In genomic region chr6:36853325-36853724, GRCh38 we compare ENCODE assay signal across 8 cellular contexts. TPM values are rescaled to one million over a fixed set of nuclear protein-coding genes. Genes with fewer than 3 reads are reported as not detected.
DNase-seq lines count a peak whose midpoint lies in the region; ATAC-seq, FAIRE-seq and TF ChIP-seq lines count a peak whose summit lies in the region.

No MANE protein-coding gene starts in this region.

- H3K9me3 Mint-ChIP-seq in stimulated activated naive CD8-positive, alpha-beta T cell treated with anti-CD3 and anti-CD28 coated beads, Interleukin-15, amount 100 ng/mL, for 72 hours, result no peaks in the 10 kb centered on the region
- H3K9me3 Mint-ChIP-seq in MCF 10A (ENCODE audit: unreplicated experiment), result no peaks in the 10 kb centered on the region

- intact Hi-C loops in MCF 10A (cut with micrococcal nuclease) (no loop called here), HepG2 (cut with micrococcal nuclease; ENCODE audit: unreplicated experiment) (loop anchor here (10.0 kb wide), 1 partner anchor 229 kb away; no protein-coding TSS in a partner anchor), aorta (cut with DNase I) (loop anchor here (2.0 to 10.0 kb wide), 3 partner anchors 86 to 229 kb away; no protein-coding TSS in a partner anchor)

- no peaks in the 10 kb centered on the region for H4K20me1 ChIP-seq in HepG2 (ENCODE audit: insufficient read depth, low read length)

- TF ChIP-seq RAD21 in HepG2 (CRISPR knock-in tag; IDR thresholded peaks at IDR 0.05), result no peak

- CTCF ChIA-PET in MCF 10A (lab: Yijun Ruan, JAX), result interaction anchor here (0.5 to 5.2 kb wide), 7 partner anchors 87 to 832 kb away, joined by 3 to 64 read pairs (median 6); no protein-coding TSS in a partner anchor
- CTCF ChIA-PET in HepG2 (lab: Yijun Ruan, JAX; ENCODE audit: low intra/inter-chr PET ratio, low total read pairs), result interaction anchor here (1.6 to 4.6 kb wide), 3 partner anchors 17 to 88 kb away, joined by 4 to 47 read pairs (median 40); no protein-coding TSS in a partner anchor

- peaks cover 6% of the 10 kb centered on the region for H3K79me2 ChIP-seq in HepG2 (ENCODE audit: insufficient read depth, low read length)

- H3K36me3 ChIP-seq in HepG2 (replicated peaks in 1 of 2; ENCODE audit: control insufficient read depth in 1 of 2, insufficient read depth in 2 of 2, low read length in 2 of 2), result peaks cover 15 to 46% of the 10 kb centered on the region in 2 experiments
- H3K36me3 ChIP-seq in aorta (ENCODE audit: control insufficient read depth in 1 of 2, insufficient read depth in 2 of 2, low read length in 1 of 2), result peaks cover 0 to 2% of the 10 kb centered on the region in 2 donors

- H3K9me3 ChIP-seq in HepG2 (ENCODE audit: low read length) (no peaks in the 10 kb centered on the region), aorta (ENCODE audit: control insufficient read depth, low read length) (no peaks in the 10 kb centered on the region)

- no TSS peak for BruUV-seq in MCF 10A (replicated peaks; lab: Mats Ljungman, UMichigan)
- no TSS peak for BruUV-seq in HepG2 (replicated peaks; lab: Mats Ljungman, UMichigan)

- no peak for TF ChIP-seq EP300 in HepG2 (IDR thresholded peaks at IDR 0.05; ENCODE audit: low read depth in 2 of 2, low read length in 2 of 2)
- TF ChIP-seq EP300 in HepG2 (CRISPR knock-in tag; IDR thresholded peaks at IDR 0.05; ENCODE audit: borderline replicate concordance), result no peak

- no peak overlapping the region for H3K4me2 ChIP-seq in HepG2 (ENCODE audit: low read depth, low read length)

- peaks cover 17% of the 10 kb centered on the region for H3K27me3 Mint-ChIP-seq in stimulated activated naive CD8-positive, alpha-beta T cell treated with anti-CD3 and anti-CD28 coated beads, Interleukin-15, amount 100 ng/mL, for 72 hours
- H3K27me3 Mint-ChIP-seq in MCF 10A (ENCODE audit: insufficient read depth, unreplicated experiment), result no peaks in the 10 kb centered on the region

- H2AFZ ChIP-seq in HepG2 (ENCODE audit: low read length), result no peak overlapping the region

- in situ Hi-C loops in HepG2 (cut with HindIII; ENCODE audit: extremely low pct_ligation_motif_present, low pct_unique_long_range_greater_than_20kb), result loop anchor here (5.0 kb wide), 2 partner anchors 41 to 81 kb away; no protein-coding TSS in a partner anchor

- no peak for FAIRE-seq in HepG2 (lab: Jason Lieb, UNC)

- POLR2A ChIA-PET in MCF 10A (lab: Yijun Ruan, JAX) (interaction anchor here (0.5 to 2.8 kb wide), 7 partner anchors 9 to 467 kb away, joined by 3 to 18 read pairs (median 3); partner anchors contain the start of gene PPIL1), HepG2 (lab: Yijun Ruan, JAX) (interaction anchor here (1.3 to 3.1 kb wide), 2 partner anchors 16 to 21 kb away, joined by 5 to 29 read pairs; partner anchors contain the start of gene PPIL1)

- TF ChIP-seq POLR2A in HepG2 (IDR thresholded peaks at IDR 0.05; ENCODE audit: insufficient read depth in 1 of 2, low read depth in 2 of 2, low read length in 2 of 2), result no peak

- peaks cover 10% of the 10 kb centered on the region for H3K4me1 Mint-ChIP-seq in stimulated activated naive CD8-positive, alpha-beta T cell treated with anti-CD3 and anti-CD28 coated beads, Interleukin-15, amount 100 ng/mL, for 72 hours
- peaks cover 17% of the 10 kb centered on the region for H3K4me1 Mint-ChIP-seq in MCF 10A (ENCODE audit: insufficient read depth, unreplicated experiment)

- peak overlapping the region; percentile 59 for H3K27ac ChIP-seq in HepG2 (ENCODE audit: extremely low read length, insufficient read depth, low read length)
- peak overlapping the region in 1 of 2 donors; percentile 77 for H3K27ac ChIP-seq in aorta (ENCODE audit: low read depth in 1 of 2, low read length in 2 of 2)

- H3K4me3 Mint-ChIP-seq in stimulated activated naive CD8-positive, alpha-beta T cell treated with anti-CD3 and anti-CD28 coated beads, Interleukin-15, amount 100 ng/mL, for 72 hours, result no peak overlapping the region
- H3K4me3 Mint-ChIP-seq in MCF 10A (ENCODE audit: unreplicated experiment), result no peak overlapping the region

- no peak for DNase-seq in stimulated activated naive CD8-positive, alpha-beta T cell treated with anti-CD3 and anti-CD28 coated beads, Interleukin-15, amount 100 ng/mL, for 72 hours
- no peak for DNase-seq in stimulated activated naive CD8-positive, alpha-beta T cell treated with anti-CD3 and anti-CD28 coated beads, Interleukin-15, Interleukin-2, amounts not matched to agents 100 U/mL and 50 U/mL, for 24 hours
- DNase-seq in MCF 10A (ENCODE audit: unreplicated experiment) (peak; percentile 60), HepG2 (ENCODE audit: low spot score) (no peak), aorta (peak in 1 of 2 donors; percentile 80), NCI-H1930 (lab: John Stamatoyannopoulos, UW) (no peak), amygdala (lab: John Stamatoyannopoulos, UW) (no peak)

- peak overlapping the region; percentile 22 to 37 for H3K27ac Mint-ChIP-seq in stimulated activated naive CD8-positive, alpha-beta T cell treated with anti-CD3 and anti-CD28 coated beads, Interleukin-15, amount 100 ng/mL, for 72 hours
- peak overlapping the region; percentile 11 for H3K27ac Mint-ChIP-seq in MCF 10A (ENCODE audit: low read depth, unreplicated experiment)

- TF ChIP-seq CTCF in MCF 10A (IDR thresholded peaks at IDR 0.05; ENCODE audit: unreplicated experiment) (no peak), HepG2 (CRISPR knock-in tag; IDR thresholded peaks at IDR 0.05) (no peak)

- H3K27me3 ChIP-seq in HepG2 (ENCODE audit: control insufficient read depth in 1 of 2, insufficient read depth in 2 of 2, low read length in 2 of 2) (no peaks in the 10 kb centered on the region), aorta (ENCODE audit: control insufficient read depth in 1 of 2, insufficient read depth in 2 of 2, low read length in 1 of 2) (no peaks in the 10 kb centered on the region)

- WGBS in HepG2 (ENCODE audit: low lambda C conversion rate), result 92% methylated on average over 5 of the region's 5 CpGs
- WGBS in aorta, 2 donors, result 15 to 25% methylated on average over 5 of the region's 5 CpGs

- peaks cover 40% of the 10 kb centered on the region for H3K36me3 Mint-ChIP-seq in MCF 10A (ENCODE audit: insufficient read depth, unreplicated experiment)

- no peak overlapping the region for H3K4me3 ChIP-seq in HepG2 (replicated peaks in 1 of 3; ENCODE audit: insufficient read depth in 1 of 3, low read depth in 2 of 3, low read length in 3 of 3)
- H3K4me3 ChIP-seq in aorta (ENCODE audit: low read length in 2 of 2), result no peak overlapping the region

- no peak overlapping the region for H3K9ac ChIP-seq in HepG2 (ENCODE audit: insufficient read depth, low read depth, low read length)

- H3K4me1 ChIP-seq in HepG2 (ENCODE audit: insufficient read depth, low read length) (peaks cover 35% of the 10 kb centered on the region), aorta (ENCODE audit: control insufficient read depth in 1 of 2, insufficient read depth in 2 of 2, low read length in 2 of 2) (peaks cover 0 to 2% of the 10 kb centered on the region in 2 donors)

- ATAC-seq in stimulated activated naive CD8-positive, alpha-beta T cell treated with anti-CD3 and anti-CD28 coated beads, Interleukin-15, amount 100 ng/mL, for 72 hours, result no peak
- no peak for ATAC-seq in stimulated activated naive CD8-positive, alpha-beta T cell treated with anti-CD3 and anti-CD28 coated beads, Interleukin-15, Interleukin-2, amounts not matched to agents 100 U/mL and 50 U/mL, for 24 hours
- ATAC-seq in HepG2 (no peak), aorta (ENCODE audit: low FRiP score) (peak; percentile 75), GM21515 (IDR thresholded peaks at IDR 0.05; ENCODE audit: unreplicated experiment) (no peak)

RNA-seq across cellular contexts. Expression of gene CPNE5, which starts 14.1 kb away (rescaled TPM):
- total RNA-seq in MCF 10A (2022) (not detected in 2 replicates), HepG2 (2016; rRNA removed; fragmentation: Illumina TruSeq; extraction: Trizol) (not detected in 2 replicates), aorta (10 to 100 TPM in 1 of 2 donors, 1 to 10 TPM in 1; 7.9 to 13.1 TPM)
- not detected in 2 replicates for total RNA-seq in HepG2 (2016; cell fraction: cytosol; rRNA removed; fragmentation: Illumina TruSeq; extraction: Trizol; ENCODE audit: low read depth)
- total RNA-seq in HepG2 (2016; cell fraction: insoluble cytoplasmic fraction; rRNA removed; fragmentation: Illumina TruSeq; extraction: Trizol), result not detected in 2 replicates
- not detected in 2 replicates for total RNA-seq in HepG2 (2016; cell fraction: membrane; rRNA removed; fragmentation: Illumina TruSeq; extraction: Trizol)
- total RNA-seq in HepG2 (2016; cell fraction: nucleus; rRNA removed; fragmentation: Illumina TruSeq; extraction: Trizol), result not detected in 2 replicates
- polyA plus RNA-seq in HepG2 (2011; rRNA removed) (0.10 and 0.16 TPM in 2 replicates), aorta (under 1 TPM in 1 of 2 donors, not detected in 1; 0.20 TPM)
- 0.15 TPM in 1 of 2 replicates, not detected in the other for polyA plus RNA-seq in HepG2 (2011; cell fraction: cytosol; rRNA removed)
- 0.36 and 0.40 TPM in 2 replicates for polyA plus RNA-seq in HepG2 (2011; cell fraction: nucleus; rRNA removed)
- polyA plus RNA-seq in HepG2 (2012), result 0.05 and 0.16 TPM in 2 replicates
- polyA plus RNA-seq in HepG2 (2016; cell fraction: cytosol; fragmentation: Illumina TruSeq; extraction: Trizol; ENCODE audit: low read depth), result not detected in 2 replicates
- not detected in 2 replicates for polyA plus RNA-seq in HepG2 (2016; cell fraction: insoluble cytoplasmic fraction; fragmentation: Illumina TruSeq; extraction: Trizol; ENCODE audit: low read depth)
- not detected in 2 replicates for polyA plus RNA-seq in HepG2 (2016; cell fraction: membrane; fragmentation: Illumina TruSeq; extraction: Trizol; ENCODE audit: low read depth)
- not detected in 2 replicates for polyA plus RNA-seq in HepG2 (2016; cell fraction: nucleus; fragmentation: Illumina TruSeq; extraction: Trizol; ENCODE audit: insufficient read depth, low read depth)
- 0.26 TPM in 1 of 2 replicates, not detected in the other for polyA minus RNA-seq in HepG2 (2011; rRNA and poly(A)+ RNA removed; ENCODE audit: low replicate concordance)
- not detected in 2 replicates for polyA minus RNA-seq in HepG2 (2011; cell fraction: cytosol; rRNA and poly(A)+ RNA removed)
- not detected in 2 replicates for polyA minus RNA-seq in HepG2 (2011; cell fraction: nucleus; rRNA and poly(A)+ RNA removed)

RNA-seq across cellular contexts. Expression of gene PPIL1, which starts 21.3 kb away (rescaled TPM):
- total RNA-seq in MCF 10A (2022) (53.6 and 54.9 TPM in 2 replicates), HepG2 (2016; rRNA removed; fragmentation: Illumina TruSeq; extraction: Trizol) (144 and 202 TPM in 2 replicates), aorta (10 to 100 TPM; 12.0 to 13.4 TPM)
- 18.7 and 21.1 TPM in 2 replicates for total RNA-seq in HepG2 (2016; cell fraction: cytosol; rRNA removed; fragmentation: Illumina TruSeq; extraction: Trizol; ENCODE audit: low read depth)
- 144 and 223 TPM in 2 replicates for total RNA-seq in HepG2 (2016; cell fraction: insoluble cytoplasmic fraction; rRNA removed; fragmentation: Illumina TruSeq; extraction: Trizol)
- 75.0 TPM in 2 replicates for total RNA-seq in HepG2 (2016; cell fraction: membrane; rRNA removed; fragmentation: Illumina TruSeq; extraction: Trizol)
- 60.3 and 65.1 TPM in 2 replicates for total RNA-seq in HepG2 (2016; cell fraction: nucleus; rRNA removed; fragmentation: Illumina TruSeq; extraction: Trizol)
- polyA plus RNA-seq in HepG2 (2011; rRNA removed) (59.0 and 74.2 TPM in 2 replicates), aorta (10 to 100 TPM in 1 of 2 donors, 1 to 10 TPM in 1; 9.6 to 33.7 TPM)
- 53.5 and 73.2 TPM in 2 replicates for polyA plus RNA-seq in HepG2 (2011; cell fraction: cytosol; rRNA removed)
- 9.9 and 13.8 TPM in 2 replicates for polyA plus RNA-seq in HepG2 (2011; cell fraction: nucleus; rRNA removed)
- polyA plus RNA-seq in HepG2 (2012), result 62.2 and 66.4 TPM in 2 replicates
- polyA plus RNA-seq in HepG2 (2016; cell fraction: cytosol; fragmentation: Illumina TruSeq; extraction: Trizol; ENCODE audit: low read depth), result 20.3 and 21.1 TPM in 2 replicates
- polyA plus RNA-seq in HepG2 (2016; cell fraction: insoluble cytoplasmic fraction; fragmentation: Illumina TruSeq; extraction: Trizol; ENCODE audit: low read depth), result 209 and 228 TPM in 2 replicates
- polyA plus RNA-seq in HepG2 (2016; cell fraction: membrane; fragmentation: Illumina TruSeq; extraction: Trizol; ENCODE audit: low read depth), result 57.0 and 58.9 TPM in 2 replicates
- 73.7 and 81.3 TPM in 2 replicates for polyA plus RNA-seq in HepG2 (2016; cell fraction: nucleus; fragmentation: Illumina TruSeq; extraction: Trizol; ENCODE audit: insufficient read depth, low read depth)
- polyA minus RNA-seq in HepG2 (2011; rRNA and poly(A)+ RNA removed; ENCODE audit: low replicate concordance), result 69.1 and 72.7 TPM in 2 replicates
- polyA minus RNA-seq in HepG2 (2011; cell fraction: cytosol; rRNA and poly(A)+ RNA removed), result 31.7 and 39.2 TPM in 2 replicates
- 17.1 and 20.0 TPM in 2 replicates for polyA minus RNA-seq in HepG2 (2011; cell fraction: nucleus; rRNA and poly(A)+ RNA removed)

RNA-seq across cellular contexts. Expression of gene C6orf89, which starts 32.4 kb away (rescaled TPM):
- total RNA-seq in MCF 10A (2022), result 36.9 and 43.1 TPM in 2 replicates
- 23.9 and 32.2 TPM in 2 replicates for total RNA-seq in HepG2 (2016; rRNA removed; fragmentation: Illumina TruSeq; extraction: Trizol)
- 7.9 and 8.2 TPM in 2 replicates for total RNA-seq in HepG2 (2016; cell fraction: cytosol; rRNA removed; fragmentation: Illumina TruSeq; extraction: Trizol; ENCODE audit: low read depth)
- 22.0 and 33.0 TPM in 2 replicates for total RNA-seq in HepG2 (2016; cell fraction: insoluble cytoplasmic fraction; rRNA removed; fragmentation: Illumina TruSeq; extraction: Trizol)
- total RNA-seq in HepG2 (2016; cell fraction: membrane; rRNA removed; fragmentation: Illumina TruSeq; extraction: Trizol), result 14.6 and 15.0 TPM in 2 replicates
- total RNA-seq in HepG2 (2016; cell fraction: nucleus; rRNA removed; fragmentation: Illumina TruSeq; extraction: Trizol), result 25.4 and 27.7 TPM in 2 replicates
- 22.1 and 26.0 TPM in 2 replicates for polyA plus RNA-seq in HepG2 (2011; rRNA removed)
- polyA plus RNA-seq in HepG2 (2011; cell fraction: cytosol; rRNA removed), result 11.4 and 16.3 TPM in 2 replicates
- polyA plus RNA-seq in HepG2 (2011; cell fraction: nucleus; rRNA removed), result 12.6 and 14.7 TPM in 2 replicates
- 24.1 and 25.8 TPM in 2 replicates for polyA plus RNA-seq in HepG2 (2012)
- 6.6 and 6.8 TPM in 2 replicates for polyA plus RNA-seq in HepG2 (2016; cell fraction: cytosol; fragmentation: Illumina TruSeq; extraction: Trizol; ENCODE audit: low read depth)
- polyA plus RNA-seq in HepG2 (2016; cell fraction: insoluble cytoplasmic fraction; fragmentation: Illumina TruSeq; extraction: Trizol; ENCODE audit: low read depth), result 16.8 and 19.4 TPM in 2 replicates
- 10.3 and 12.1 TPM in 2 replicates for polyA plus RNA-seq in HepG2 (2016; cell fraction: membrane; fragmentation: Illumina TruSeq; extraction: Trizol; ENCODE audit: low read depth)
- polyA plus RNA-seq in HepG2 (2016; cell fraction: nucleus; fragmentation: Illumina TruSeq; extraction: Trizol; ENCODE audit: insufficient read depth, low read depth), result 31.1 and 31.6 TPM in 2 replicates
- 18.1 and 18.8 TPM in 2 replicates for polyA minus RNA-seq in HepG2 (2011; rRNA and poly(A)+ RNA removed; ENCODE audit: low replicate concordance)
- polyA minus RNA-seq in HepG2 (2011; cell fraction: cytosol; rRNA and poly(A)+ RNA removed), result 7.6 and 13.6 TPM in 2 replicates
- polyA minus RNA-seq in HepG2 (2011; cell fraction: nucleus; rRNA and poly(A)+ RNA removed), result 6.8 and 8.6 TPM in 2 replicates
- 10 to 100 TPM; 56.9 to 59.7 TPM for total RNA-seq in aorta
- 10 to 100 TPM; 16.7 to 22.8 TPM for polyA plus RNA-seq in aorta
